10 cellular contexts compared by ENCODE assay signal in genomic region chr9:88781500-88782391, GRCh38.
DNase-seq lines count a peak whose midpoint lies in the region; ATAC-seq and TF ChIP-seq lines count a peak whose summit lies in the region.
"Had no signal": no experiment of that assay in that cellular context is flagged by ENCODE, and none has a peak within 500 bp of the region (broad histone marks: within the 10 kb centered on the region; RNA-seq: fewer than 3 reads in every experiment).

No MANE protein-coding gene starts in this region.

- DNase-seq in NT2/D1 (ENCODE audit: low read depth, low spot score): peak; percentile 35
- DNase-seq in epithelial cell of proximal tubule (ENCODE audit: low read depth): no peak
- peak; percentile 29 for DNase-seq in neural crest cell (ENCODE audit: low read depth, low spot score)
- DNase-seq in activated naive CD8-positive, alpha-beta T cell treated with anti-CD3 and anti-CD28 coated beads, Interleukin-2, amount 50 U/mL, for 24 hours: no peak
- DNase-seq in activated CD4-positive, alpha-beta T cell treated with anti-CD3 and anti-CD28 coated beads for 1 hour: no peak
- no peak for DNase-seq in EL
- DNase-seq: activated T-cell treated with anti-CD3 and anti-CD28 coated beads, Interleukin-2, amount 50 U/mL, for 1 hour; NCI-H510A treated with DMSO at 0.1 percent for 48 hours had no signal

- H3K27me3 ChIP-seq in BLaER1 treated with 17β-estradiol and CSF1 and Interleukin-3, amounts not matched to agents 10 nM and 100 nM: peaks cover 0 to 31% (median 0%) of the 10 kb centered on the region in 11 experiments; a peak in 4 of 22 replicates
- no peaks in the 10 kb centered on the region for H3K27me3 ChIP-seq in NT2/D1 (ENCODE audit: insufficient read depth, insufficient read length)

- H3K4me3 ChIP-seq in BLaER1 treated with 17β-estradiol and CSF1 and Interleukin-3, amounts not matched to agents 10 nM and 100 nM: 0 out of 20 replicates have a peak overlapping the region, but pooled peaks of 1 of the 10 experiments have one; percentile 6
- H3K4me3 ChIP-seq in NT2/D1 (ENCODE audit: insufficient read length, low read depth): no peak overlapping the region
- H3K4me3 ChIP-seq in epithelial cell of proximal tubule (ENCODE audit: low read depth, low read length): no peak overlapping the region

- H3K36me3 ChIP-seq in BLaER1 treated with 17β-estradiol and CSF1 and Interleukin-3, amounts not matched to agents 10 nM and 100 nM: no peaks in the 10 kb centered on the region
- H3K36me3 ChIP-seq in NT2/D1 (ENCODE audit: insufficient read depth, insufficient read length, low read length): no peaks in the 10 kb centered on the region

- H3K9me3 ChIP-seq in BLaER1 treated with 17β-estradiol and CSF1 and Interleukin-3, amounts not matched to agents 10 nM and 100 nM (replicated peaks in 1 of 11): no peaks in the 10 kb centered on the region
- H3K9me3 ChIP-seq in NT2/D1 (ENCODE audit: insufficient read depth, low read length): no peaks in the 10 kb centered on the region

- peaks cover 60 to 99% (median 90%) of the 10 kb centered on the region in 10 experiments for H3K4me1 ChIP-seq in BLaER1 treated with 17β-estradiol and CSF1 and Interleukin-3, amounts not matched to agents 10 nM and 100 nM
- H3K4me1 ChIP-seq in NT2/D1 (ENCODE audit: insufficient read depth, insufficient read length): peaks cover 4% of the 10 kb centered on the region

- peak; percentile 38 for TF ChIP-seq CTCF in epithelial cell of proximal tubule (conservative IDR thresholded peaks at IDR 0.05; ENCODE audit: low read depth, low read length)
- TF ChIP-seq CTCF in neural crest cell (conservative IDR thresholded peaks at IDR 0.05): no peak

- H3K4me1 Mint-ChIP-seq in neural crest cell: peaks cover 72% of the 10 kb centered on the region
- peaks cover 5% of the 10 kb centered on the region for H3K4me1 Mint-ChIP-seq in activated naive CD8-positive, alpha-beta T cell treated with anti-CD3 and anti-CD28 coated beads, Interleukin-2, amount 50 U/mL, for 24 hours

- peak overlapping the region in 5 of 11 experiments; percentile 13 to 53 (median 20); a peak in 4 of 22 replicates for H3K27ac ChIP-seq in BLaER1 treated with 17β-estradiol and CSF1 and Interleukin-3, amounts not matched to agents 10 nM and 100 nM

- no peaks in the 10 kb centered on the region for H3K36me3 Mint-ChIP-seq in neural crest cell (ENCODE audit: low read depth)
- H3K36me3 Mint-ChIP-seq in activated naive CD8-positive, alpha-beta T cell treated with anti-CD3 and anti-CD28 coated beads, Interleukin-2, amount 50 U/mL, for 24 hours (ENCODE audit: low read depth): no peaks in the 10 kb centered on the region

- peak overlapping the region; percentile 71 for H3K27ac Mint-ChIP-seq in neural crest cell (ENCODE audit: unreplicated experiment)
- H3K27ac Mint-ChIP-seq in activated naive CD8-positive, alpha-beta T cell treated with anti-CD3 and anti-CD28 coated beads, Interleukin-2, amount 50 U/mL, for 24 hours: no peak overlapping the region

- H3K9ac ChIP-seq in BLaER1 treated with 17β-estradiol and CSF1 and Interleukin-3, amounts not matched to agents 10 nM and 100 nM: peak overlapping the region in 1 of 11 experiments; percentile 8; a peak in 2 of 22 replicates
- H3K9ac ChIP-seq in NT2/D1 (ENCODE audit: insufficient read length, low read depth): no peak overlapping the region

- peak overlapping the region; percentile 8 for H3K4me3 Mint-ChIP-seq in neural crest cell
- no peak overlapping the region for H3K4me3 Mint-ChIP-seq in activated naive CD8-positive, alpha-beta T cell treated with anti-CD3 and anti-CD28 coated beads, Interleukin-2, amount 50 U/mL, for 24 hours

- no peak for ATAC-seq in HG03159 (IDR thresholded peaks at IDR 0.05; ENCODE audit: unreplicated experiment)
- no peak for ATAC-seq in activated naive CD8-positive, alpha-beta T cell treated with anti-CD3 and anti-CD28 coated beads, Interleukin-2, amount 50 U/mL, for 24 hours

- H3K4me2 ChIP-seq in BLaER1 treated with 17β-estradiol and CSF1 and Interleukin-3, amounts not matched to agents 10 nM and 100 nM: peak overlapping the region; percentile 58 to 93 (median 87)

- no peaks in the 10 kb centered on the region for H3K9me3 Mint-ChIP-seq in neural crest cell
- H3K9me3 Mint-ChIP-seq in activated naive CD8-positive, alpha-beta T cell treated with anti-CD3 and anti-CD28 coated beads, Interleukin-2, amount 50 U/mL, for 24 hours: no peaks in the 10 kb centered on the region

- peaks cover 82% of the 10 kb centered on the region for H3K27me3 Mint-ChIP-seq in neural crest cell (ENCODE audit: low read depth)
- peaks cover 9% of the 10 kb centered on the region for H3K27me3 Mint-ChIP-seq in activated naive CD8-positive, alpha-beta T cell treated with anti-CD3 and anti-CD28 coated beads, Interleukin-2, amount 50 U/mL, for 24 hours

- no peaks in the 10 kb centered on the region for H4K20me1 ChIP-seq in BLaER1 treated with 17β-estradiol and CSF1 and Interleukin-3, amounts not matched to agents 10 nM and 100 nM

Comparison
In these comparisons a context has a peak if more than half of its experiments do, and no peak if none do; other contexts are left out.
1. DNase-seq: peak in NT2/D1 (single experiment) and neural crest cell (single experiment); none in epithelial cell of proximal tubule (single experiment), activated naive CD8-positive, alpha-beta T cell treated with anti-CD3 and anti-CD28 coated beads, Interleukin-2, amount 50 U/mL, for 24 hours (single experiment), activated CD4-positive, alpha-beta T cell treated with anti-CD3 and anti-CD28 coated beads for 1 hour (single experiment) and EL (single experiment).